8 cellular contexts compared by ENCODE assay signal in the genomic region with DNA sequence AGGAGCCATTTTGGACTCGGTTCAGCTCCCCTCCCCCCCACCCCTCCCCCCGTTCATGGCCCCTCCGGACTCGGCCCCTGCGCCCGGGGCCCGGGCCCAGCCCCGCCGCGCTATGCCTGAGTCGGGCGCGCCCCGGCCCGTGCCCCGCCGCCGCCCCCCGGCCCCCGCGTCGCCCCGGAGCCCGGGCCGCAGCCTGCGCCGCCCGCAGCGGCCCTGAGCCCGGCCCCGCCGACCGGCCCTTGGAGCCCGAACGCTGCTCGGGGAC. TPM values are rescaled to one million over a fixed set of nuclear protein-coding genes. Genes with fewer than 3 reads are reported as not detected.
A peak's percentile ranks its signal among the peaks of the same experiment; 100 is the strongest.
DNase-seq lines count a peak whose midpoint lies in the region; TF ChIP-seq lines count a peak whose summit lies in the region.

No MANE protein-coding gene starts in this region.

- H3K4me3 ChIP-seq in BJ (ENCODE audit: low read depth, low read length) (peak overlapping the region; percentile 69), HUES48 (ENCODE audit: low read depth, low read length) (peak overlapping the region; percentile 92), colonic mucosa (peak overlapping the region; percentile 72)

- H3K27ac Mint-ChIP-seq in nephron progenitor cell, result no peak overlapping the region

- peaks cover 9% of the 10 kb centered on the region for H3K27me3 Mint-ChIP-seq in nephron progenitor cell (ENCODE audit: low read depth, poor library complexity)

- CTCF ChIA-PET in BJ (lab: Yijun Ruan, JAX), result no interaction called here

- POLR2A ChIA-PET in BJ (lab: Charles Lee), result no interaction called here

- H3K36me3 ChIP-seq in BJ (ENCODE audit: control insufficient read depth, insufficient read depth, low read length), result no peaks in the 10 kb centered on the region
- no peaks in the 10 kb centered on the region for H3K36me3 ChIP-seq in HUES48 (ENCODE audit: control insufficient read depth, insufficient read depth, low read length)
- H3K36me3 ChIP-seq in colonic mucosa, result no peaks in the 10 kb centered on the region

- H3K36me3 Mint-ChIP-seq in nephron progenitor cell (ENCODE audit: low read depth), result peaks cover 25% of the 10 kb centered on the region

- H3K27ac ChIP-seq in HUES48 (ENCODE audit: low read depth, low read length), result peak overlapping the region; percentile 99
- H3K27ac ChIP-seq in colonic mucosa, result peak overlapping the region; percentile 86

- no peak for TF ChIP-seq CTCF in BJ (IDR thresholded peaks at IDR 0.05; ENCODE audit: insufficient read depth, low read depth, low read length)
- no peak for TF ChIP-seq CTCF in colonic mucosa (IDR thresholded peaks at IDR 0.05)
- TF ChIP-seq CTCF in nephron progenitor cell (IDR thresholded peaks at IDR 0.05), result no peak

- DNase-seq in BJ (ENCODE audit: low read depth) (no peak), colonic mucosa (no peak), nephron progenitor cell (no peak), HK-2 (ENCODE audit: unreplicated experiment) (no peak), T-helper 9 cell (no peak), GM19240 (ENCODE audit: insufficient read length, low spot score) (no peak)
- DNase-seq in stimulated activated CD4-positive, alpha-beta T cell treated with anti-CD3 and anti-CD28 coated beads, Interleukin-4, amount 100 ng/mL, for 24 hours, result no peak

- peaks cover 44% of the 10 kb centered on the region for H3K4me1 Mint-ChIP-seq in nephron progenitor cell

- peak overlapping the region; percentile 99 for H3K4me3 Mint-ChIP-seq in nephron progenitor cell

- peak overlapping the region; percentile 98 for H3K9ac ChIP-seq in HUES48 (ENCODE audit: low read depth, low read length)
- peak overlapping the region in 1 of 2 donors; percentile 80 for H3K9ac ChIP-seq in colonic mucosa (ENCODE audit: low read depth in 2 of 2, low read length in 2 of 2)

- peaks cover 22% of the 10 kb centered on the region for H3K4me1 ChIP-seq in HUES48 (ENCODE audit: control insufficient read depth, insufficient read depth, low read length)
- peaks cover 10% of the 10 kb centered on the region for H3K4me1 ChIP-seq in colonic mucosa

- intact Hi-C loops in colonic mucosa (cut with DNase I), result no loop called here

- H3K9me3 ChIP-seq in HUES48 (ENCODE audit: control insufficient read depth, insufficient read depth, low read length) (no peaks in the 10 kb centered on the region), colonic mucosa (no peaks in the 10 kb centered on the region)

- H3K27me3 ChIP-seq in BJ (ENCODE audit: control insufficient read depth, insufficient read depth, low read length), result no peaks in the 10 kb centered on the region
- no peaks in the 10 kb centered on the region for H3K27me3 ChIP-seq in HUES48 (ENCODE audit: control insufficient read depth, insufficient read depth, low read length)
- no peaks in the 10 kb centered on the region for H3K27me3 ChIP-seq in colonic mucosa

- H3K9me3 Mint-ChIP-seq in nephron progenitor cell, result peaks cover 14% of the 10 kb centered on the region

RNA-seq across cellular contexts. Expression of gene ACVR2B, which starts 0.2 kb away (rescaled TPM):
- polyA plus RNA-seq in BJ (2011; rRNA removed), result 0.83 and 1.6 TPM in 2 replicates
- polyA minus RNA-seq in BJ (2011; rRNA and poly(A)+ RNA removed), result 4.8 and 5.0 TPM in 2 replicates
- total RNA-seq in colonic mucosa, result 1 to 10 TPM; 5.4 to 6.4 TPM

RNA-seq across cellular contexts. Expression of gene EXOG, which starts 42.3 kb away (rescaled TPM):
- polyA plus RNA-seq in BJ (2011; rRNA removed), result 7.5 and 11.8 TPM in 2 replicates
- polyA minus RNA-seq in BJ (2011; rRNA and poly(A)+ RNA removed), result 4.4 and 4.5 TPM in 2 replicates
- 10 to 100 TPM in 1 of 2 donors, 1 to 10 TPM in 1; 6.1 to 12.0 TPM for total RNA-seq in colonic mucosa
